ENCODE assay signal across 9 cellular contexts in the genomic region with DNA sequence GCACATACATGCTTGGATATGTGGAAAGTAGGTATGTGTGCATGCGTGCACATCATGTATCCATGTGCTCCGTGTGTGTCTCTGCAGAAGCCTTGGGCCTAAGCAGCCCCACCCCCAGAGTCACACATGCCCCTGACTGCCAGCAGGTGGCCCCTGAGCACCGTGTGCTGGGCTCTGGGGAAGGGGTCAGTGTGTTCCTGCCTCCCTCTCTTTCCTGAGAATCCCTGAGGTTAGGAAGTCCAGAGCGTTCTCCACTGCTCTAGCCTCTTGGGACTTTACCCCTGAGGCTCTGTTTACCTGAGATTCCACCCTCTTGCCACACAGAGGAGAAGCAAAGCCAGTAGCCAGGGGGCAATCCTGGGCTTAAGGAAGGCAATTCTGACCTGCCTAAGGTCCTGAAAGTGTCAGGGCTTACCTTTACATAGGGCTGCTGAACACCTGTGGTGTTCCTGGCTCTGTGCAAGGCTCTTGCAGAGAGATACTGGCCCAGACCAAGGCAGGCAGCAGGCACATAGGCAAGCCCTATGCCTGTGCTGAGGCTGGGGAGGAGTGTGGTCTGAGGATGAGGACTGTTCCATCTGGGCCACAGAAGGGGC.
DNase-seq lines count a peak whose midpoint lies in the region; ATAC-seq and TF ChIP-seq lines count a peak whose summit lies in the region.
"Had no signal": no experiment of that assay in that cellular context is flagged by ENCODE, and none has a peak within 500 bp of the region (broad histone marks: within the 10 kb centered on the region; RNA-seq: fewer than 3 reads in every experiment).

No MANE protein-coding gene starts in this region.

- peaks cover 14% of the 10 kb centered on the region for H3K9me3 Mint-ChIP-seq in chondrocyte (ENCODE audit: low read depth)

- no peaks in the 10 kb centered on the region for H3K27me3 Mint-ChIP-seq in chondrocyte (ENCODE audit: low read depth)

- peak; percentile 93 for TF ChIP-seq CTCF in chondrocyte (IDR thresholded peaks at IDR 0.05)

- H3K4me3 Mint-ChIP-seq in chondrocyte (ENCODE audit: unreplicated experiment), result no peak overlapping the region
- H3K4me3 Mint-ChIP-seq: CD4-positive, CD25-positive, alpha-beta regulatory T cell had no signal

- peak; percentile 72 for ATAC-seq in HG02588 (IDR thresholded peaks at IDR 0.05; ENCODE audit: unreplicated experiment)

- no peak overlapping the region for H3K27ac Mint-ChIP-seq in chondrocyte (ENCODE audit: unreplicated experiment)
- H3K27ac Mint-ChIP-seq: CD4-positive, CD25-positive, alpha-beta regulatory T cell had no signal

- peak; percentile 2 for DNase-seq in NOMO-1 treated with DMSO at 0.1 percent for 48 hours (lab: John Stamatoyannopoulos, UW; ENCODE audit: unreplicated experiment)
- no peak for DNase-seq in NOMO-1 treated with dmso at 0.1 percent for 144 hours (lab: John Stamatoyannopoulos, UW; ENCODE audit: unreplicated experiment)
- peak; percentile 64 for DNase-seq in NCI-H2171 treated with DMSO at 0.1 percent for 48 hours (lab: John Stamatoyannopoulos, UW)
- DNase-seq in chondrocyte (ENCODE audit: low spot score), result no peak
- DNase-seq in lung microvascular endothelial cell (ENCODE audit: low read depth in 2 of 2), result peak; percentile 16 to 17
- no peak for DNase-seq in DMS79 (lab: John Stamatoyannopoulos, UW)
- no peak for DNase-seq in DMS79 treated with DMSO at 0.1 percent for 48 hours (lab: John Stamatoyannopoulos, UW)
- DNase-seq: CD4-positive, CD25-positive, alpha-beta regulatory T cell had no signal

- H3K4me1 Mint-ChIP-seq in chondrocyte (ENCODE audit: low read depth), result no peaks in the 10 kb centered on the region
- H3K4me1 Mint-ChIP-seq: CD4-positive, CD25-positive, alpha-beta regulatory T cell had no signal

- peaks cover 2% of the 10 kb centered on the region for H3K36me3 Mint-ChIP-seq in chondrocyte (ENCODE audit: low read depth)
- H3K36me3 Mint-ChIP-seq: CD4-positive, CD25-positive, alpha-beta regulatory T cell had no signal

Comparison
In these comparisons a context has a peak if more than half of its experiments do, and no peak if none do; other contexts are left out.
1. DNase-seq: peak in NOMO-1 treated with DMSO at 0.1 percent for 48 hours (single experiment), NCI-H2171 treated with DMSO at 0.1 percent for 48 hours (single experiment) and lung microvascular endothelial cell (2 of 2); none in NOMO-1 treated with dmso at 0.1 percent for 144 hours (single experiment), chondrocyte (single experiment), DMS79 (single experiment) and DMS79 treated with DMSO at 0.1 percent for 48 hours (single experiment).